Comparison of ENCODE assay signal across 8 cellular contexts in genomic region chr9:78821126-78821822, GRCh38.
DNase-seq lines count a peak whose midpoint lies in the region; ATAC-seq, FAIRE-seq and TF ChIP-seq lines count a peak whose summit lies in the region.

No MANE protein-coding gene starts in this region.

- no TSS peak for BruUV-seq in mammary epithelial cell (replicated peaks; lab: Mats Ljungman, UMichigan)

- DNase-seq in D721Med (ENCODE audit: insufficient read length, low spot score) (no peak), NCI-H69 (lab: John Stamatoyannopoulos, UW) (peak; percentile 69), mammary epithelial cell (peak; percentile 29), medulla oblongata (ENCODE audit: extremely low spot score) (peak; percentile 61), middle frontal gyrus (ENCODE audit: extremely low spot score, low spot score) (no peak), UCSD-AML1 (lab: John Stamatoyannopoulos, UW; ENCODE audit: unreplicated experiment) (no peak)

- in situ Hi-C loops in mammary epithelial cell (cut with MboI; ENCODE audit: low sequenced_read_pairs in 2 of 2) = no loop called here

- ATAC-seq in GM19043 (IDR thresholded peaks at IDR 0.05; ENCODE audit: low read depth, unreplicated experiment) = peak; percentile 84
- ATAC-seq in HG03354 (IDR thresholded peaks at IDR 0.05; ENCODE audit: poor library complexity, severe bottlenecking, unreplicated experiment) = peak; percentile 91

- TF ChIP-seq CTCF in D721Med (IDR thresholded peaks at IDR 0.05; ENCODE audit: insufficient read depth, missing control alignments) (peak; percentile 60), mammary epithelial cell (conservative IDR thresholded peaks at IDR 0.05 in 1 of 2, IDR thresholded peaks at IDR 0.05 in 1 of 2; ENCODE audit: extremely low read depth in 1 of 2, insufficient read depth in 1 of 2, low read depth in 1 of 2, low read length in 2 of 2) (peak; percentile 73 to 74)

- dilution Hi-C loops in mammary epithelial cell (cut with HindIII; ENCODE audit: low sequenced_read_pairs) = no loop called here

- no peaks in the 10 kb centered on the region for H3K4me1 ChIP-seq in mammary epithelial cell (ENCODE audit: insufficient read depth, low read length)

- H4K20me1 ChIP-seq in mammary epithelial cell (ENCODE audit: insufficient read depth, low read length) = no peaks in the 10 kb centered on the region

- H3K27me3 ChIP-seq in mammary epithelial cell (ENCODE audit: insufficient read depth, low read length) = no peaks in the 10 kb centered on the region

- CTCF ChIA-PET in mammary epithelial cell (lab: Charles Lee; ENCODE audit: low non-redundant PET) = interaction anchor here (0.5 to 0.6 kb wide), 2 partner anchors 31 to 201 kb away, joined by 4 to 5 read pairs; no protein-coding TSS in a partner anchor

- WGBS in mammary epithelial cell (ENCODE audit: low coverage, missing lambda C conversion rate) = 40% methylated on average over 9 of the region's 9 CpGs

- H3K79me2 ChIP-seq in mammary epithelial cell (ENCODE audit: insufficient read depth, low read length) = no peaks in the 10 kb centered on the region

- no peak overlapping the region for H3K9ac ChIP-seq in mammary epithelial cell (ENCODE audit: insufficient read depth, low read length)

- intact Hi-C loops in mammary epithelial cell (cut with micrococcal nuclease) = loop anchor here (2.0 to 5.0 kb wide), 3 partner anchors 296 to 412 kb away; no protein-coding TSS in a partner anchor

- no peaks in the 10 kb centered on the region for H3K9me3 ChIP-seq in mammary epithelial cell (replicated peaks; ENCODE audit: insufficient read depth, low read length)

- H3K36me3 ChIP-seq in mammary epithelial cell (ENCODE audit: insufficient read depth, low read length) = no peaks in the 10 kb centered on the region

- no peak overlapping the region for H3K27ac ChIP-seq in mammary epithelial cell (ENCODE audit: insufficient read depth, low read depth, low read length)

- FAIRE-seq in D721Med (lab: Jason Lieb, UNC) = peak; percentile 11

- peak overlapping the region; percentile 81 for H2AFZ ChIP-seq in mammary epithelial cell (ENCODE audit: low read depth, low read length)

- peak overlapping the region; percentile 62 for H3K4me2 ChIP-seq in mammary epithelial cell (ENCODE audit: insufficient read depth, low read depth, low read length)

- H3K4me3 ChIP-seq in mammary epithelial cell (replicated peaks in 1 of 3; ENCODE audit: insufficient read depth in 1 of 3, low read depth in 2 of 3, low read length in 3 of 3) = peak overlapping the region; percentile 19 to 30 (median 29)

Comparison
In these comparisons a context has a peak if more than half of its experiments do, and no peak if none do; other contexts are left out.
1. DNase-seq: peak in NCI-H69 (single experiment), mammary epithelial cell (single experiment) and medulla oblongata (single experiment); none in D721Med (single experiment), middle frontal gyrus (single experiment) and UCSD-AML1 (single experiment).